Comparison of ENCODE assay signal across 10 cellular contexts in the genomic region with DNA sequence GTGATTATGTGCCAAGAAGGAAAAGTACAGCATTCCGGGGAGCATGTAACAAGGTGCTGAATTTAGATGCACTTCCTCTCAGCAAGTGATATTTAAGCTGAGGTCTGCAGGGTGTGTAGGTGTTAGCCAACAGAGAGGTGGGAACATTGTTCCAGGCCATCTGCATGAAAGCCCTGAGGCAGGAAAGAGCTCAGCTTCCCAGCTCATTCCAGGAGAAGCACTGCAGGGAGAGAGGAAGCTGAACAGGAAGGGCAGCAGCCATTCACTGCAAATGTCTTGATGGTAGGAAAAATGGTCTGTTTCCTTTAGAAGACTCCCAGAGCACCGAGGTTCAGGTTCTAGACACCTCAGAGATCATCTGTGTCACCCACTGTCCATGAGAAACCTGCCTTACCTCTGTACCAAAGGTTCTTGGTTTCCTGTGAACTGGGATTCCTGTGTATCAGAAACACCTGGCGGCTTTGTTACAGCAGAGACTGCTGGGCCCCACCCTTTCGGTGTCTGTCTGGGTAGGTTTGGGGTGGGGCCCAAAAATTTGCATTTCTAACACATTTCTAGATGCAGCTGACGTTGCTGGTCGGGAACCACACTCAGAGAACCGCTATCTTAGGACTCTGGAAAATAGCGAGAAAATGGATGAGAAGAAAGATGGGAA.
A peak's percentile ranks its signal among the peaks of the same experiment; 100 is the strongest.
DNase-seq lines count a peak whose midpoint lies in the region; ATAC-seq and TF ChIP-seq lines count a peak whose summit lies in the region.
"Had no signal": no experiment of that assay in that cellular context is flagged by ENCODE, and none has a peak within 500 bp of the region (broad histone marks: within the 10 kb centered on the region; RNA-seq: fewer than 3 reads in every experiment).

No MANE protein-coding gene starts in this region.

- CTCF ChIA-PET in naive thymus-derived CD4-positive, alpha-beta T cell (lab: Charles Lee): no interaction called here

- H3K36me3 Mint-ChIP-seq in naive thymus-derived CD4-positive, alpha-beta T cell: peaks cover 0 to 41% (median 35%) of the 10 kb centered on the region in 5 donors

- H3K9me3 ChIP-seq in MM.1S (replicated peaks; ENCODE audit: insufficient read depth, low read length) (no peaks in the 10 kb centered on the region), smooth muscle cell (replicated peaks; ENCODE audit: low read depth) (no peaks in the 10 kb centered on the region), Karpas-422 (ENCODE audit: low read length) (no peaks in the 10 kb centered on the region)
- H3K9me3 ChIP-seq in naive thymus-derived CD4-positive, alpha-beta T cell (ENCODE audit: control insufficient read depth in 2 of 3, low read length in 3 of 3): peaks cover 0 to 9% (median 0%) of the 10 kb centered on the region in 3 experiments

- intact Hi-C loops in naive thymus-derived CD4-positive, alpha-beta T cell (cut with micrococcal nuclease): no loop called here

- H3K27ac Mint-ChIP-seq in naive thymus-derived CD4-positive, alpha-beta T cell: peak overlapping the region in 6 of 9 donors; percentile 9 to 87 (median 42)

- H2AFZ ChIP-seq in MM.1S (ENCODE audit: low read length) (no peak overlapping the region), smooth muscle cell (ENCODE audit: low read depth) (no peak overlapping the region), Karpas-422 (ENCODE audit: low read length) (no peak overlapping the region)

- peaks cover 0 to 8% (median 2%) of the 10 kb centered on the region in 11 donors for H3K9me3 Mint-ChIP-seq in naive thymus-derived CD4-positive, alpha-beta T cell

- TF ChIP-seq CTCF in MM.1S (IDR thresholded peaks at IDR 0.05; ENCODE audit: low read length) (no peak), smooth muscle cell (IDR thresholded peaks at IDR 0.05; ENCODE audit: borderline replicate concordance, insufficient read depth, poor library complexity, severe bottlenecking) (no peak)

- H3K9ac ChIP-seq in MM.1S (ENCODE audit: low read length): no peak overlapping the region
- no peak overlapping the region for H3K9ac ChIP-seq in smooth muscle cell (ENCODE audit: low read depth)
- H3K9ac ChIP-seq in Karpas-422 (ENCODE audit: low read length): no peak overlapping the region

- H3F3A ChIP-seq in MM.1S (ENCODE audit: insufficient read depth, low read length) (peaks cover 15% of the 10 kb centered on the region), smooth muscle cell (ENCODE audit: low read depth) (peaks cover 7% of the 10 kb centered on the region)

- POLR2A ChIA-PET in naive thymus-derived CD4-positive, alpha-beta T cell (lab: Charles Lee): no interaction called here

- ATAC-seq in naive thymus-derived CD4-positive, alpha-beta T cell: peak; percentile 26
- no peak for ATAC-seq in GM21360 (IDR thresholded peaks at IDR 0.05; ENCODE audit: unreplicated experiment)

- H3K4me3 ChIP-seq in MM.1S (ENCODE audit: low read length) (peak overlapping the region; percentile 32; the same call in 1 of the 2 replicates), smooth muscle cell (no peak overlapping the region), Karpas-422 (ENCODE audit: low read length) (no peak overlapping the region)
- no peak overlapping the region for H3K4me3 ChIP-seq in naive thymus-derived CD4-positive, alpha-beta T cell (ENCODE audit: low read length)

- H3K4me1 Mint-ChIP-seq in naive thymus-derived CD4-positive, alpha-beta T cell: peaks cover 20 to 37% (median 31%) of the 10 kb centered on the region in 7 donors

- H3K27ac ChIP-seq in MM.1S (ENCODE audit: low read length) (peak overlapping the region; percentile 61; the same call in 1 of the 2 replicates), smooth muscle cell (ENCODE audit: low read depth) (no peak overlapping the region), Karpas-422 (ENCODE audit: low read length) (no peak overlapping the region)
- no peak overlapping the region for H3K27ac ChIP-seq in naive thymus-derived CD4-positive, alpha-beta T cell (ENCODE audit: low read depth, low read length)

- WGBS in smooth muscle cell (ENCODE audit: low lambda C conversion rate): 90% methylated on average over 8 of the region's 8 CpGs

- no peaks in the 10 kb centered on the region for H3K9me2 ChIP-seq in MM.1S (replicated peaks; ENCODE audit: insufficient read depth, low read length)
- H3K9me2 ChIP-seq in Karpas-422 (replicated peaks; ENCODE audit: insufficient read depth, low read length): no peaks in the 10 kb centered on the region

- H4K20me1 ChIP-seq in MM.1S (ENCODE audit: insufficient read depth, low read length) (no peaks in the 10 kb centered on the region), smooth muscle cell (ENCODE audit: low read depth) (peaks cover 35% of the 10 kb centered on the region), Karpas-422 (ENCODE audit: insufficient read depth, low read depth, low read length) (no peaks in the 10 kb centered on the region)

- H3K4me3 Mint-ChIP-seq in naive thymus-derived CD4-positive, alpha-beta T cell: peak overlapping the region in 3 of 10 donors; percentile 15 to 71 (median 63)

- H3K4me1 ChIP-seq in MM.1S (ENCODE audit: low read length) (peaks cover 21% of the 10 kb centered on the region), smooth muscle cell (ENCODE audit: low read depth) (no peaks in the 10 kb centered on the region), Karpas-422 (ENCODE audit: low read length) (peaks cover 5% of the 10 kb centered on the region; the same call in 1 of the 2 replicates)
- H3K4me1 ChIP-seq in naive thymus-derived CD4-positive, alpha-beta T cell (ENCODE audit: control insufficient read depth in 2 of 2, insufficient read depth in 2 of 2, low read length in 2 of 2): peaks cover 12 to 26% of the 10 kb centered on the region in 2 donors

- DNase-seq in ELF-1 (ENCODE audit: low read depth, low spot score): peak; percentile 89
- DNase-seq in MM.1S: peak; percentile 90
- DNase-seq in cerebellum (ENCODE audit: low spot score): peak; percentile 77
- DNase-seq in naive thymus-derived CD4-positive, alpha-beta T cell: no peak
- DNase-seq in smooth muscle cell (lab: John Stamatoyannopoulos, UW; ENCODE audit: unreplicated experiment): no peak
- no peak for DNase-seq in NCI-H2029 (lab: John Stamatoyannopoulos, UW)
- DNase-seq in Karpas-422: no peak
- DNase-seq: activated CD4-positive, alpha-beta T cell treated with anti-CD3 and anti-CD28 coated beads for 4 hours; activated effector memory CD4-positive, alpha-beta T cell treated with Interleukin-2 at 50 U/mL for 16 hours had no signal

- H3K79me2 ChIP-seq in MM.1S (ENCODE audit: low read length) (no peaks in the 10 kb centered on the region), smooth muscle cell (ENCODE audit: low read depth) (peaks cover 7% of the 10 kb centered on the region), Karpas-422 (ENCODE audit: low read length) (peaks cover 6% of the 10 kb centered on the region)

- H3K4me2 ChIP-seq in MM.1S (ENCODE audit: low read depth, low read length) (peak overlapping the region; percentile 72), smooth muscle cell (no peak overlapping the region), Karpas-422 (ENCODE audit: low read depth, low read length, poor library complexity, severe bottlenecking) (no peak overlapping the region)

- H3K27me3 Mint-ChIP-seq in naive thymus-derived CD4-positive, alpha-beta T cell: no peaks in the 10 kb centered on the region

- H3K27me3 ChIP-seq in MM.1S (replicated peaks; ENCODE audit: insufficient read depth, low read length) (no peaks in the 10 kb centered on the region), smooth muscle cell (ENCODE audit: low read depth) (no peaks in the 10 kb centered on the region), Karpas-422 (ENCODE audit: low read length) (no peaks in the 10 kb centered on the region)
- H3K27me3 ChIP-seq in naive thymus-derived CD4-positive, alpha-beta T cell (ENCODE audit: control insufficient read depth in 2 of 2, insufficient read depth in 2 of 2, low read length in 2 of 2): no peaks in the 10 kb centered on the region

- no peaks in the 10 kb centered on the region for H3K36me3 ChIP-seq in MM.1S (replicated peaks; ENCODE audit: insufficient read depth, low read length)
- peaks cover 0 to 11% (median 0%) of the 10 kb centered on the region in 3 experiments for H3K36me3 ChIP-seq in naive thymus-derived CD4-positive, alpha-beta T cell (ENCODE audit: control insufficient read depth in 2 of 3, insufficient read depth in 3 of 3, low read length in 3 of 3)
- H3K36me3 ChIP-seq in smooth muscle cell (ENCODE audit: low read depth): peaks cover 3% of the 10 kb centered on the region
- peaks cover 74% of the 10 kb centered on the region; the same call in 1 of the 2 replicates for H3K36me3 ChIP-seq in Karpas-422 (ENCODE audit: insufficient read depth, low read length)

Comparison
In these comparisons a context has a peak if more than half of its experiments do, and no peak if none do; other contexts are left out.
1. DNase-seq: peak in ELF-1 (single experiment), MM.1S (single experiment) and cerebellum (single experiment); none in naive thymus-derived CD4-positive, alpha-beta T cell (0 of 9), smooth muscle cell (single experiment), NCI-H2029 (single experiment) and Karpas-422 (single experiment).